In genomic region chr21:16775056-16775455, GRCh38 we compare ENCODE assay signal across 1 cellular context.
TF ChIP-seq lines count a peak whose summit lies in the region.

No MANE protein-coding gene starts in this region.

TF ChIP-seq in WTC11, 78 proteins besides CTCF, POLR2A, EP300 and RAD21 (continued from another document):
- no peak for TF ChIP-seq CDX4 (CRISPR knock-in tag; IDR thresholded peaks at IDR 0.05; ENCODE audit: borderline replicate concordance)
- no peak for TF ChIP-seq TEAD1 (CRISPR knock-in tag; IDR thresholded peaks at IDR 0.05)
- no peak for TF ChIP-seq CBFB (CRISPR knock-in tag; IDR thresholded peaks at IDR 0.05; ENCODE audit: low read depth)
- TF ChIP-seq ESRRA (CRISPR knock-in tag; IDR thresholded peaks at IDR 0.05; ENCODE audit: borderline replicate concordance) = no peak
- no peak for TF ChIP-seq NFE2L1 (CRISPR knock-in tag; IDR thresholded peaks at IDR 0.05)
- TF ChIP-seq, protein P1, sequence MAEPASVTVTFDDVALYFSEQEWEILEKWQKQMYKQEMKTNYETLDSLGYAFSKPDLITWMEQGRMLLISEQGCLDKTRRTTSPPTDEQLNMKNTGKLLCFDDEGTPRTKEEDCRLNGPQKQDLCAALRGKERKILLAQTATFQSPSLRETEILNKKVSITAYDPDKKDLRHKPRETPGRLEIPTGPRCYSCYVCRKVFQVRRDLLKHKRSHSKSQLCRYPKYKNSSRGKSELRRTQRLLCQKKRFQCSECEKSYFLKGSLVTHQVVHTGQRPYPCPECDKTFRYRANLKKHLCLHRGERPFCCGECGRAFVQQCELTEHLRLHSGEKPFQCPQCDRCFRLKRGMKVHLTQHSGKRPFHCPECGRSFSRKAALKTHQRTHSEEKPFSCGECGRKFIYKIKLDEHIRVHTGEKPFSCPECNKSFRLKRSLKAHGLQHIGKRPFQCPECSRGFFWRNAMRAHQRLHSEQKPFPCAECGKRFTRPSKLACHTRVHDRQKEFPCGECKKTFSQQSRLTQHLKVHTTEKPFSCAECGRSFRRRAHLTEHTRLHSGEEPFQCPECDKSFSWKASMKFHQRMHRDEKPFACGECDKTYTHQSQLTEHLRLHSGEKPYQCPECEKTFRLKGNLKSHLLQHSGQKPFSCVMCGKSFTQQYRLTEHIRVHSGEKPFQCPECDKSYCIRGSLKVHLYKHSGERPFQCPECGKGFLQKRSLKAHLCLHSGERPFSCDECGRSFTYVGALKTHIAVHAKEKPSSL (CRISPR knock-in tag; conservative IDR thresholded peaks at IDR 0.05) = no peak
